In genomic region chr9:125493384-125493783, GRCh38 we compare ENCODE assay signal across 1 cellular context.
TF ChIP-seq lines count a peak whose summit lies in the region.

No MANE protein-coding gene starts in this region.

TF ChIP-seq in HepG2, 621 proteins besides CTCF, POLR2A, EP300 and RAD21 (continued from another document and continues in another):
- TF ChIP-seq, protein P1, sequence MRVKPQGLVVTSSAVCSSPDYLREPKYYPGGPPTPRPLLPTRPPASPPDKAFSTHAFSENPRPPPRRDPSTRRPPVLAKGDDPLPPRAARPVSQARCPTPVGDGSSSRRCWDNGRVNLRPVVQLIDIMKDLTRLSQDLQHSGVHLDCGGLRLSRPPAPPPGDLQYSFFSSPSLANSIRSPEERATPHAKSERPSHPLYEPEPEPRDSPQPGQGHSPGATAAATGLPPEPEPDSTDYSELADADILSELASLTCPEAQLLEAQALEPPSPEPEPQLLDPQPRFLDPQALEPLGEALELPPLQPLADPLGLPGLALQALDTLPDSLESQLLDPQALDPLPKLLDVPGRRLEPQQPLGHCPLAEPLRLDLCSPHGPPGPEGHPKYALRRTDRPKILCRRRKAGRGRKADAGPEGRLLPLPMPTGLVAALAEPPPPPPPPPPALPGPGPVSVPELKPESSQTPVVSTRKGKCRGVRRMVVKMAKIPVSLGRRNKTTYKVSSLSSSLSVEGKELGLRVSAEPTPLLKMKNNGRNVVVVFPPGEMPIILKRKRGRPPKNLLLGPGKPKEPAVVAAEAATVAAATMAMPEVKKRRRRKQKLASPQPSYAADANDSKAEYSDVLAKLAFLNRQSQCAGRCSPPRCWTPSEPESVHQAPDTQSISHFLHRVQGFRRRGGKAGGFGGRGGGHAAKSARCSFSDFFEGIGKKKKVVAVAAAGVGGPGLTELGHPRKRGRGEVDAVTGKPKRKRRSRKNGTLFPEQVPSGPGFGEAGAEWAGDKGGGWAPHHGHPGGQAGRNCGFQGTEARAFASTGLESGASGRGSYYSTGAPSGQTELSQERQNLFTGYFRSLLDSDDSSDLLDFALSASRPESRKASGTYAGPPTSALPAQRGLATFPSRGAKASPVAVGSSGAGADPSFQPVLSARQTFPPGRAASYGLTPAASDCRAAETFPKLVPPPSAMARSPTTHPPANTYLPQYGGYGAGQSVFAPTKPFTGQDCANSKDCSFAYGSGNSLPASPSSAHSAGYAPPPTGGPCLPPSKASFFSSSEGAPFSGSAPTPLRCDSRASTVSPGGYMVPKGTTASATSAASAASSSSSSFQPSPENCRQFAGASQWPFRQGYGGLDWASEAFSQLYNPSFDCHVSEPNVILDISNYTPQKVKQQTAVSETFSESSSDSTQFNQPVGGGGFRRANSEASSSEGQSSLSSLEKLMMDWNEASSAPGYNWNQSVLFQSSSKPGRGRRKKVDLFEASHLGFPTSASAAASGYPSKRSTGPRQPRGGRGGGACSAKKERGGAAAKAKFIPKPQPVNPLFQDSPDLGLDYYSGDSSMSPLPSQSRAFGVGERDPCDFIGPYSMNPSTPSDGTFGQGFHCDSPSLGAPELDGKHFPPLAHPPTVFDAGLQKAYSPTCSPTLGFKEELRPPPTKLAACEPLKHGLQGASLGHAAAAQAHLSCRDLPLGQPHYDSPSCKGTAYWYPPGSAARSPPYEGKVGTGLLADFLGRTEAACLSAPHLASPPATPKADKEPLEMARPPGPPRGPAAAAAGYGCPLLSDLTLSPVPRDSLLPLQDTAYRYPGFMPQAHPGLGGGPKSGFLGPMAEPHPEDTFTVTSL (CRISPR knock-in tag; IDR thresholded peaks at IDR 0.05; ENCODE audit: borderline replicate concordance) = no peak
- no peak for TF ChIP-seq LCORL (IDR thresholded peaks at IDR 0.05)
- TF ChIP-seq LCORL (CRISPR knock-in tag; IDR thresholded peaks at IDR 0.05) = no peak
- TF ChIP-seq SOX6 (IDR thresholded peaks at IDR 0.05) = no peak
- TF ChIP-seq SOX6 (CRISPR knock-in tag; IDR thresholded peaks at IDR 0.05) = peak; percentile 89
- TF ChIP-seq, protein P2, sequence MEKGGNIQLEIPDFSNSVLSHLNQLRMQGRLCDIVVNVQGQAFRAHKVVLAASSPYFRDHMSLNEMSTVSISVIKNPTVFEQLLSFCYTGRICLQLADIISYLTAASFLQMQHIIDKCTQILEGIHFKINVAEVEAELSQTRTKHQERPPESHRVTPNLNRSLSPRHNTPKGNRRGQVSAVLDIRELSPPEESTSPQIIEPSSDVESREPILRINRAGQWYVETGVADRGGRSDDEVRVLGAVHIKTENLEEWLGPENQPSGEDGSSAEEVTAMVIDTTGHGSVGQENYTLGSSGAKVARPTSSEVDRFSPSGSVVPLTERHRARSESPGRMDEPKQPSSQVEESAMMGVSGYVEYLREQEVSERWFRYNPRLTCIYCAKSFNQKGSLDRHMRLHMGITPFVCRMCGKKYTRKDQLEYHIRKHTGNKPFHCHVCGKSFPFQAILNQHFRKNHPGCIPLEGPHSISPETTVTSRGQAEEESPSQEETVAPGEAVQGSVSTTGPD (CRISPR knock-in tag; IDR thresholded peaks at IDR 0.05) = no peak
- TF ChIP-seq ERF (CRISPR knock-in tag; IDR thresholded peaks at IDR 0.05) = no peak
- no peak for TF ChIP-seq PPARG (CRISPR knock-in tag; conservative IDR thresholded peaks at IDR 0.05)
- TF ChIP-seq ZC3H4 (CRISPR knock-in tag; IDR thresholded peaks at IDR 0.05; ENCODE audit: borderline replicate concordance) = no peak
- TF ChIP-seq ZNF652 (CRISPR knock-in tag; IDR thresholded peaks at IDR 0.05; ENCODE audit: borderline replicate concordance, low read depth) = no peak
- TF ChIP-seq, protein P3, sequence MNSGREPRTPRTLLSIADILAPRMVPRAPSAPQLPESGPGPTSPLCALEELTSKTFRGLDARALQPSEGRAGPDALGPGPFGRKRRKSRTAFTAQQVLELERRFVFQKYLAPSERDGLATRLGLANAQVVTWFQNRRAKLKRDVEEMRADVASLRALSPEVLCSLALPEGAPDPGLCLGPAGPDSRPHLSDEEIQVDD (CRISPR knock-in tag; IDR thresholded peaks at IDR 0.05; ENCODE audit: borderline replicate concordance) = no peak
- TF ChIP-seq, protein P4, sequence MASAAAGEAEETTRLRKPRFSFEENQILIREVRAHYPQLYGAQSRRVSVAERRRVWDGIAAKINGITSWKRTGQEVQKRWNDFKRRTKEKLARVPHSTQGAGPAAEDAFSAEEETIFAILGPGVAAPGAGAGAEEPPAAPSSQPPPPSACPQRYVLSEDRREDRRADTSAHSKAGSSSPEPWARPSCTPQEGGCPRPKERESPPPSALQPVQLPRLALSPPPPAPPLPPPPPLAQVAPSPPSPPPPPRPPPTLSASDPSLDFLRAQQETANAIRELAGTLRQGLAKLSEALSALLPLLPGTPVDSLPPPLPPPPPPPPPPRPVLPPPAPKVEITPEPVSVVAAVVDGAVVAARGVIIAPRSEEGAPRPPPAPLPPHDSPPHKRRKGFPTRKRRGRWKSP (CRISPR knock-in tag; IDR thresholded peaks at IDR 0.05) = no peak
- TF ChIP-seq PCBP1 (IDR thresholded peaks at IDR 0.05; ENCODE audit: borderline replicate concordance, low read depth, low read length) = no peak
- TF ChIP-seq ZNF280B (CRISPR knock-in tag; IDR thresholded peaks at IDR 0.05; ENCODE audit: borderline replicate concordance) = no peak
- TF ChIP-seq CHCHD3 (CRISPR knock-in tag; IDR thresholded peaks at IDR 0.05) = no peak
- TF ChIP-seq HDAC1 (CRISPR knock-in tag; IDR thresholded peaks at IDR 0.05) = peak; percentile 67; the same call in 1 of the 2 replicates
- TF ChIP-seq ZNF501 (CRISPR knock-in tag; IDR thresholded peaks at IDR 0.05) = no peak
- TF ChIP-seq ZNF703 (CRISPR knock-in tag; IDR thresholded peaks at IDR 0.05; ENCODE audit: borderline replicate concordance) = no peak
- TF ChIP-seq NFE2L2 (IDR thresholded peaks at IDR 0.05; ENCODE audit: low read length) = no peak
- no peak for TF ChIP-seq ZNF616 (CRISPR knock-in tag; IDR thresholded peaks at IDR 0.05; ENCODE audit: low read depth)
- no peak for TF ChIP-seq ZNF430 (CRISPR knock-in tag; IDR thresholded peaks at IDR 0.05)
- TF ChIP-seq, protein P5, sequence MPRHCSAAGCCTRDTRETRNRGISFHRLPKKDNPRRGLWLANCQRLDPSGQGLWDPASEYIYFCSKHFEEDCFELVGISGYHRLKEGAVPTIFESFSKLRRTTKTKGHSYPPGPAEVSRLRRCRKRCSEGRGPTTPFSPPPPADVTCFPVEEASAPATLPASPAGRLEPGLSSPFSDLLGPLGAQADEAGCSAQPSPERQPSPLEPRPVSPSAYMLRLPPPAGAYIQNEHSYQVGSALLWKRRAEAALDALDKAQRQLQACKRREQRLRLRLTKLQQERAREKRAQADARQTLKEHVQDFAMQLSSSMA (CRISPR knock-in tag; IDR thresholded peaks at IDR 0.05) = no peak
- TF ChIP-seq, protein P6, sequence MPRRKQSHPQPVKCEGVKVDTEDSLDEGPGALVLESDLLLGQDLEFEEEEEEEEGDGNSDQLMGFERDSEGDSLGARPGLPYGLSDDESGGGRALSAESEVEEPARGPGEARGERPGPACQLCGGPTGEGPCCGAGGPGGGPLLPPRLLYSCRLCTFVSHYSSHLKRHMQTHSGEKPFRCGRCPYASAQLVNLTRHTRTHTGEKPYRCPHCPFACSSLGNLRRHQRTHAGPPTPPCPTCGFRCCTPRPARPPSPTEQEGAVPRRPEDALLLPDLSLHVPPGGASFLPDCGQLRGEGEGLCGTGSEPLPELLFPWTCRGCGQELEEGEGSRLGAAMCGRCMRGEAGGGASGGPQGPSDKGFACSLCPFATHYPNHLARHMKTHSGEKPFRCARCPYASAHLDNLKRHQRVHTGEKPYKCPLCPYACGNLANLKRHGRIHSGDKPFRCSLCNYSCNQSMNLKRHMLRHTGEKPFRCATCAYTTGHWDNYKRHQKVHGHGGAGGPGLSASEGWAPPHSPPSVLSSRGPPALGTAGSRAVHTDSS (CRISPR knock-in tag; conservative IDR thresholded peaks at IDR 0.05) = no peak
- no peak for TF ChIP-seq ZNF451 (CRISPR knock-in tag; IDR thresholded peaks at IDR 0.05)
- TF ChIP-seq NBN (conservative IDR thresholded peaks at IDR 0.05) = no peak
- TF ChIP-seq ZNF839 (CRISPR knock-in tag; IDR thresholded peaks at IDR 0.05; ENCODE audit: borderline replicate concordance) = no peak
- TF ChIP-seq ZNF292 (CRISPR knock-in tag; IDR thresholded peaks at IDR 0.05; ENCODE audit: borderline replicate concordance, low read depth) = no peak
- peak; percentile 65; the same call in 1 of the 2 replicates for TF ChIP-seq HDAC2 (CRISPR knock-in tag; IDR thresholded peaks at IDR 0.05)
- TF ChIP-seq MZF1 (CRISPR knock-in tag; IDR thresholded peaks at IDR 0.05; ENCODE audit: borderline replicate concordance) = no peak
- TF ChIP-seq POLR2AphosphoS5 (IDR thresholded peaks at IDR 0.05; ENCODE audit: low read depth, low read length) = no peak
- no peak for TF ChIP-seq RBAK (CRISPR knock-in tag; IDR thresholded peaks at IDR 0.05)
- TF ChIP-seq, protein P7, sequence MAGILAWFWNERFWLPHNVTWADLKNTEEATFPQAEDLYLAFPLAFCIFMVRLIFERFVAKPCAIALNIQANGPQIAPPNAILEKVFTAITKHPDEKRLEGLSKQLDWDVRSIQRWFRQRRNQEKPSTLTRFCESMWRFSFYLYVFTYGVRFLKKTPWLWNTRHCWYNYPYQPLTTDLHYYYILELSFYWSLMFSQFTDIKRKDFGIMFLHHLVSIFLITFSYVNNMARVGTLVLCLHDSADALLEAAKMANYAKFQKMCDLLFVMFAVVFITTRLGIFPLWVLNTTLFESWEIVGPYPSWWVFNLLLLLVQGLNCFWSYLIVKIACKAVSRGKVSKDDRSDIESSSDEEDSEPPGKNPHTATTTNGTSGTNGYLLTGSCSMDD (CRISPR knock-in tag; IDR thresholded peaks at IDR 0.05) = no peak
- TF ChIP-seq ZNF33A (CRISPR knock-in tag; IDR thresholded peaks at IDR 0.05; ENCODE audit: borderline replicate concordance) = no peak
- TF ChIP-seq, protein P8, sequence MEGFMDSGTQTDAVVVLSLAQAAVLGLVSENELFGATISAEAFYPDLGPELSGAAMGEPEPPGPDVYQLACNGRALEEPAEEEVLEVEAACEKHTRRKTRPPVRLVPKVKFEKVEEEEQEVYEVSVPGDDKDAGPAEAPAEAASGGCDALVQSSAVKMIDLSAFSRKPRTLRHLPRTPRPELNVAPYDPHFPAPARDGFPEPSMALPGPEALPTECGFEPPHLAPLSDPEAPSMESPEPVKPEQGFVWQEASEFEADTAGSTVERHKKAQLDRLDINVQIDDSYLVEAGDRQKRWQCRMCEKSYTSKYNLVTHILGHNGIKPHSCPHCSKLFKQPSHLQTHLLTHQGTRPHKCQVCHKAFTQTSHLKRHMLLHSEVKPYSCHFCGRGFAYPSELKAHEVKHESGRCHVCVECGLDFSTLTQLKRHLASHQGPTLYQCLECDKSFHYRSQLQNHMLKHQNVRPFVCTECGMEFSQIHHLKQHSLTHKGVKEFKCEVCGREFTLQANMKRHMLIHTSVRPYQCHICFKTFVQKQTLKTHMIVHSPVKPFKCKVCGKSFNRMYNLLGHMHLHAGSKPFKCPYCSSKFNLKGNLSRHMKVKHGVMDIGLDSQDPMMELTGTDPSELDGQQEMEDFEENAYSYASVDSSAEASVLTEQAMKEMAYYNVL (CRISPR knock-in tag; IDR thresholded peaks at IDR 0.05; ENCODE audit: borderline replicate concordance) = no peak
- TF ChIP-seq ZNF629 (CRISPR knock-in tag; conservative IDR thresholded peaks at IDR 0.05) = no peak
- TF ChIP-seq CBX1 (IDR thresholded peaks at IDR 0.05; ENCODE audit: low read depth) = no peak
- peak; percentile 78 for TF ChIP-seq PAXIP1 (CRISPR knock-in tag; conservative IDR thresholded peaks at IDR 0.05)
- TF ChIP-seq ZNF230 (CRISPR knock-in tag; IDR thresholded peaks at IDR 0.05) = no peak
- no peak for TF ChIP-seq ZNF232 (CRISPR knock-in tag; IDR thresholded peaks at IDR 0.05; ENCODE audit: borderline replicate concordance)
- TF ChIP-seq FOXO4 (CRISPR knock-in tag; conservative IDR thresholded peaks at IDR 0.05) = no peak
- no peak for TF ChIP-seq HMGA1 (CRISPR knock-in tag; conservative IDR thresholded peaks at IDR 0.05)
- no peak for TF ChIP-seq ATAD3A (CRISPR knock-in tag; IDR thresholded peaks at IDR 0.05)
- no peak for TF ChIP-seq ZNF552 (CRISPR knock-in tag; IDR thresholded peaks at IDR 0.05; ENCODE audit: borderline replicate concordance)
- TF ChIP-seq ZNF333 (CRISPR knock-in tag; IDR thresholded peaks at IDR 0.05; ENCODE audit: borderline replicate concordance) = no peak
- no peak for TF ChIP-seq ATM (IDR thresholded peaks at IDR 0.05; ENCODE audit: borderline replicate concordance)
